23 cellular contexts compared by ENCODE assay signal in genomic region chr5:114316167-114316566, GRCh38. TPM values are rescaled to one million over a fixed set of nuclear protein-coding genes. Genes with fewer than 3 reads are reported as not detected.
DNase-seq lines count a peak whose midpoint lies in the region; ATAC-seq, FAIRE-seq and TF ChIP-seq lines count a peak whose summit lies in the region.
"Had no signal": no experiment of that assay in that cellular context is flagged by ENCODE, and none has a peak within 500 bp of the region (broad histone marks: within the 10 kb centered on the region; RNA-seq: fewer than 3 reads in every experiment).

No MANE protein-coding gene starts in this region.

- no peaks in the 10 kb centered on the region for H3K27me3 ChIP-seq in GM23338 (ENCODE audit: insufficient read depth)
- H3K27me3 ChIP-seq in H1 (replicated peaks in 1 of 4; ENCODE audit: control insufficient read depth in 3 of 4, extremely low read depth in 1 of 4, insufficient read depth in 3 of 4, low read length in 3 of 4), result no peaks in the 10 kb centered on the region
- H3K27me3 ChIP-seq in neural progenitor cell, result no peaks in the 10 kb centered on the region

- H3K9ac ChIP-seq in H1 (replicated peaks in 1 of 4; ENCODE audit: extremely low read depth in 1 of 4, low read depth in 3 of 4, low read length in 3 of 4), result no peak overlapping the region
- no peak overlapping the region for H3K9ac ChIP-seq in neural progenitor cell

- no peaks in the 10 kb centered on the region for H3K79me2 ChIP-seq in GM23338 (replicated peaks; ENCODE audit: insufficient read depth)
- no peaks in the 10 kb centered on the region for H3K79me2 ChIP-seq in H1 (ENCODE audit: control insufficient read depth in 1 of 2, insufficient read depth in 2 of 2, low read length in 2 of 2)
- no peaks in the 10 kb centered on the region for H3K79me2 ChIP-seq in neural progenitor cell (ENCODE audit: low read depth)

- H3K9me3 Mint-ChIP-seq in GM23338 (no peaks in the 10 kb centered on the region), neural progenitor cell (no peaks in the 10 kb centered on the region), type B pancreatic cell (peaks cover 2% of the 10 kb centered on the region)
- H3K9me3 Mint-ChIP-seq: CD14-positive monocyte had no signal

- H3K4me3 ChIP-seq in GM23338, result no peak overlapping the region
- no peak overlapping the region for H3K4me3 ChIP-seq in Jurkat, Clone E6-1 (ENCODE audit: low read length)
- no peak overlapping the region for H3K4me3 ChIP-seq in H1 (ENCODE audit: extremely low read depth in 1 of 4, insufficient read depth in 2 of 4, low read depth in 3 of 4, low read length in 4 of 4)
- no peak overlapping the region for H3K4me3 ChIP-seq in neural progenitor cell
- H3K4me3 ChIP-seq: PC-9 had no signal

- 47% methylated on average over 4 of the region's 4 CpGs; no CpG with 5 or more reads in 1 of the 2 experiments for WGBS in H1 (ENCODE audit: extremely low coverage in 1 of 2, insufficient coverage in 1 of 2, insufficient read length in 1 of 2, insufficient replicate concordance in 2 of 2, low coverage in 1 of 2, low lambda C conversion rate in 2 of 2, missing lambda C conversion rate in 1 of 2), 2 experiments

- no peaks in the 10 kb centered on the region for H3K9me3 ChIP-seq in H1 (ENCODE audit: insufficient read depth in 2 of 2, low read depth in 1 of 2, low read length in 1 of 2)
- no peaks in the 10 kb centered on the region for H3K9me3 ChIP-seq in neural progenitor cell (ENCODE audit: low read depth)

- no peaks in the 10 kb centered on the region for H3K36me3 ChIP-seq in GM23338 (ENCODE audit: insufficient read depth)
- no peaks in the 10 kb centered on the region for H3K36me3 ChIP-seq in H1 (ENCODE audit: control insufficient read depth in 2 of 4, insufficient read depth in 4 of 4, low read length in 3 of 4)
- no peaks in the 10 kb centered on the region for H3K36me3 ChIP-seq in neural progenitor cell

- H3K14ac ChIP-seq in H1 (ENCODE audit: insufficient read length), result no peak overlapping the region

- H4K5ac ChIP-seq in H1 (ENCODE audit: insufficient read length, low read depth, low read length), result no peak overlapping the region

- H2AK5ac ChIP-seq in H1 (ENCODE audit: low read depth, low read length), result no peak overlapping the region

- FAIRE-seq in H1 (lab: Jason Lieb, UNC), result no peak
- FAIRE-seq: GM12892, GM18507, H54 had no signal

- H3K23me2 ChIP-seq in H1 (ENCODE audit: low read depth, low read length), result no peaks in the 10 kb centered on the region

- H3K9me2 ChIP-seq in GM23338 (ENCODE audit: insufficient read depth), result peaks cover 4% of the 10 kb centered on the region; the same call in 1 of the 2 replicates

- no peak overlapping the region for H2BK12ac ChIP-seq in H1 (ENCODE audit: low read depth, low read length)

- DNase-seq in GM23338 (ENCODE audit: low spot score) (peak; percentile 28), H1 (ENCODE audit: low read depth in 1 of 2, low spot score in 2 of 2) (no peak), neural progenitor cell (ENCODE audit: low spot score) (peak; percentile 40), head of caudate nucleus (no peak), type B pancreatic cell (ENCODE audit: extremely low spot score, unreplicated experiment) (no peak)
- DNase-seq in Jurkat, Clone E6-1 (ENCODE audit: low read depth, low spot score), result peak; percentile 1
- DNase-seq: ACHN, DMS153, KG1, NCI-H1417, NCI-H187, NCI-H2107, NCI-H510A, NCI-H774, PC-9 had no signal

- H3K4me3 Mint-ChIP-seq in GM23338 (no peak overlapping the region), neural progenitor cell (no peak overlapping the region), type B pancreatic cell (no peak overlapping the region)
- H3K4me3 Mint-ChIP-seq: CD14-positive monocyte had no signal

- H2BK15ac ChIP-seq in H1 (ENCODE audit: low read length), result no peak overlapping the region

- H3K4me1 Mint-ChIP-seq in GM23338 (peaks cover 27% of the 10 kb centered on the region), neural progenitor cell (peaks cover 29% of the 10 kb centered on the region), type B pancreatic cell (ENCODE audit: unreplicated experiment) (peaks cover 4% of the 10 kb centered on the region)
- H3K4me1 Mint-ChIP-seq: CD14-positive monocyte had no signal

- H4K8ac ChIP-seq in H1 (ENCODE audit: extremely low read depth, insufficient read depth, low read length), result no peak overlapping the region

- no peaks in the 10 kb centered on the region for H3K27me3 Mint-ChIP-seq in GM23338 (ENCODE audit: insufficient read depth, low read depth, poor library complexity)
- H3K27me3 Mint-ChIP-seq in neural progenitor cell (ENCODE audit: insufficient read depth, low read depth), result no peaks in the 10 kb centered on the region
- peaks cover 3% of the 10 kb centered on the region for H3K27me3 Mint-ChIP-seq in type B pancreatic cell

- no peak overlapping the region for H2BK5ac ChIP-seq in H1 (ENCODE audit: low read depth, low read length)

- no peak overlapping the region for H2BK20ac ChIP-seq in H1 (ENCODE audit: low read length)

- TF ChIP-seq POLR2A in H1 (IDR thresholded peaks at IDR 0.05; ENCODE audit: control extremely low read depth in 1 of 2, low read depth in 2 of 2, low read length in 2 of 2), result no peak

- TF ChIP-seq EP300 in H1 (IDR thresholded peaks at IDR 0.05; ENCODE audit: borderline replicate concordance in 1 of 2, low read depth in 2 of 2, low read length in 2 of 2), result no peak

- POLR2A ChIA-PET in H1 (lab: Charles Lee; ENCODE audit: partially characterized antibody), result no interaction called here

- H3F3A ChIP-seq in GM23338 (replicated peaks; ENCODE audit: low read depth), result no peaks in the 10 kb centered on the region
- peaks cover 9% of the 10 kb centered on the region for H3F3A ChIP-seq in neural progenitor cell (ENCODE audit: low read depth)

- H2AFZ ChIP-seq in GM23338 (peak overlapping the region; percentile 56; the same call in 1 of the 2 replicates), H1 (ENCODE audit: low read length) (0 out of 2 replicates have a peak overlapping the region, but pooled peaks have one; percentile 18), neural progenitor cell (replicated peaks) (peak overlapping the region; percentile 81)
- H2AFZ ChIP-seq: PC-9 had no signal

- peak; percentile 28; the same call in 2 of the 3 replicates for ATAC-seq in GM23338
- ATAC-seq in GM21528 (IDR thresholded peaks at IDR 0.05; ENCODE audit: low FRiP score, unreplicated experiment), result no peak
- no peak for ATAC-seq in HG03520 (IDR thresholded peaks at IDR 0.05; ENCODE audit: unreplicated experiment)

- H4K20me1 ChIP-seq in GM23338 (replicated peaks; ENCODE audit: insufficient read depth) (no peaks in the 10 kb centered on the region), H1 (replicated peaks in 1 of 2; ENCODE audit: control insufficient read depth in 1 of 2, insufficient read depth in 2 of 2, low read length in 2 of 2) (no peaks in the 10 kb centered on the region), neural progenitor cell (ENCODE audit: low read depth) (no peaks in the 10 kb centered on the region)

- H3K18ac ChIP-seq in H1 (ENCODE audit: extremely low read depth, low read length), result no peak overlapping the region

- no peak overlapping the region for H3K56ac ChIP-seq in H1 (replicated peaks; ENCODE audit: insufficient read length, low read depth, low read length)

- H3K4me1 ChIP-seq in GM23338 (ENCODE audit: insufficient read depth) (peaks cover 11% of the 10 kb centered on the region), H1 (replicated peaks in 1 of 4; ENCODE audit: control insufficient read depth in 3 of 4, insufficient read depth in 4 of 4, low read length in 3 of 4) (peaks cover 0 to 10% (median 3%) of the 10 kb centered on the region in 4 experiments; a peak in 4 of 7 replicates), neural progenitor cell (peaks cover 24% of the 10 kb centered on the region)

- no peak overlapping the region for H3K23ac ChIP-seq in H1 (ENCODE audit: insufficient read length)

- H3K4ac ChIP-seq in H1 (replicated peaks; ENCODE audit: insufficient read length, low read depth, low read length), result no peak overlapping the region

- no peak overlapping the region for H2BK120ac ChIP-seq in H1 (replicated peaks; ENCODE audit: low read depth, low read length)

- H3K36me3 Mint-ChIP-seq in GM23338 (ENCODE audit: low read depth), result no peaks in the 10 kb centered on the region
- H3K36me3 Mint-ChIP-seq in neural progenitor cell, result no peaks in the 10 kb centered on the region
- no peaks in the 10 kb centered on the region for H3K36me3 Mint-ChIP-seq in type B pancreatic cell
- H3K36me3 Mint-ChIP-seq: CD14-positive monocyte had no signal

- TF ChIP-seq RAD21 in H1 (IDR thresholded peaks at IDR 0.05 in 1 of 2, conservative IDR thresholded peaks at IDR 0.05 in 1 of 2; ENCODE audit: low read depth in 2 of 2, low read length in 2 of 2), result peak; percentile 52 to 59

- no peak overlapping the region for H3K4me2 ChIP-seq in GM23338
- H3K4me2 ChIP-seq in H1 (ENCODE audit: insufficient read depth in 1 of 2, low read depth in 2 of 2, low read length in 2 of 2), result no peak overlapping the region
- H3K4me2 ChIP-seq in neural progenitor cell, result no peak overlapping the region
- H3K4me2 ChIP-seq: PC-9 had no signal

- H3K27ac Mint-ChIP-seq in GM23338 (no peak overlapping the region), neural progenitor cell (no peak overlapping the region), type B pancreatic cell (no peak overlapping the region)
- H3K27ac Mint-ChIP-seq: CD14-positive monocyte had no signal

- no peaks in the 10 kb centered on the region for H3K79me1 ChIP-seq in H1 (ENCODE audit: low read depth, low read length)

- no peak overlapping the region for H4K91ac ChIP-seq in H1 (replicated peaks; ENCODE audit: insufficient read length, low read length)

- intact Hi-C loops in head of caudate nucleus (cut with DNase I), result no loop called here

- CTCF ChIA-PET in H1 (lab: Charles Lee; ENCODE audit: partially characterized antibody), result interaction anchor here (0.7 to 2.5 kb wide), 17 partner anchors 8 to 618 kb away, joined by 3 to 12 read pairs (median 4); no protein-coding TSS in a partner anchor

- no peak overlapping the region for H3K27ac ChIP-seq in GM23338 (ENCODE audit: low read depth)
- H3K27ac ChIP-seq in H1 (ENCODE audit: low read depth, low read length), result no peak overlapping the region
- H3K27ac ChIP-seq in neural progenitor cell, result no peak overlapping the region
- H3K27ac ChIP-seq: PC-9, RWPE1 had no signal

- TF ChIP-seq CTCF in GM23338 (conservative IDR thresholded peaks at IDR 0.05; ENCODE audit: low read depth in 2 of 2) (peak; percentile 35 to 53), H1 (IDR thresholded peaks at IDR 0.05; ENCODE audit: control extremely low read depth in 1 of 3, insufficient read depth in 1 of 3, low read depth in 1 of 3, low read length in 3 of 3) (peak in 2 of 3 experiments; percentile 26 to 34; a peak in 2 of 4 replicates), neural progenitor cell (IDR thresholded peaks at IDR 0.05) (peak; percentile 44), type B pancreatic cell (conservative IDR thresholded peaks at IDR 0.05) (no peak)

RNA-seq across cellular contexts. Expression of gene KCNN2, which starts 45.7 kb away (rescaled TPM):
- total RNA-seq in GM23338 (2014; rRNA removed; shearing (Covaris generic)), result 14.7 and 24.7 TPM in 2 replicates
- 12.9 and 15.9 TPM in 2 replicates for polyA plus RNA-seq in GM23338 (2016; fragmentation: Nextera tagmentation; extraction: Ambion mirVana)
- 2.3 TPM for polyA plus RNA-seq in Jurkat, Clone E6-1 (2012; ENCODE audit: insufficient read depth, insufficient read length)
- total RNA-seq in H1 (2021; fragmentation: NEBNext Ultra II Directional; extraction: Animal tissue kit (Norgen Biotek cat#: 25700)), result 18.6 and 19.4 TPM in 2 replicates
- 13.1 and 13.6 TPM in 2 replicates for polyA plus RNA-seq in H1 (2011; rRNA removed)
- 8.4 TPM for polyA plus RNA-seq in H1 (2011; cell fraction: cytosol; rRNA removed)
- polyA plus RNA-seq in H1 (2011; cell fraction: nucleus; rRNA removed), result 14.7 TPM
- 13.0 to 17.1 TPM (median 14.4 TPM) in 4 replicates for polyA plus RNA-seq in H1 (2012, experiment 1 of 2)
- 14.0 TPM for polyA plus RNA-seq in H1 (2012, experiment 2 of 2)
- 18.0 TPM for polyA plus RNA-seq in H1 (2013, experiment 1 of 2)
- 18.6 TPM for polyA plus RNA-seq in H1 (2013, experiment 2 of 2)
- 32.0 and 35.1 TPM in 2 replicates for polyA minus RNA-seq in H1 (2011; rRNA and poly(A)+ RNA removed)
- polyA minus RNA-seq in H1 (2011; cell fraction: cytosol; rRNA and poly(A)+ RNA removed), result 15.5 TPM
- polyA minus RNA-seq in H1 (2011; cell fraction: nucleus; rRNA and poly(A)+ RNA removed), result 67.7 TPM
- total RNA-seq in neural progenitor cell (ENCODE audit: low replicate concordance), result 5.2 and 6.2 TPM in 2 replicates
- 12.5 and 15.4 TPM in 2 replicates for total RNA-seq in type B pancreatic cell (ENCODE audit: low replicate concordance)
- total RNA-seq: PC-9; T-helper 1 cell treated with Interleukin-12 subunit alpha and Interleukin-12 subunit beta and Interleukin-4 antibody, amounts not matched to agents 30 ng/mL and 1 ng/mL, for 36 hours had no signal
- polyA plus RNA-seq: CD14-positive monocyte had no signal

Comparison
In these comparisons a context has a peak if more than half of its experiments do, and no peak if none do; other contexts are left out.
1. DNase-seq: peak in GM23338 (single experiment), Jurkat, Clone E6-1 (single experiment) and neural progenitor cell (single experiment); none in H1 (0 of 2), head of caudate nucleus (0 of 42) and type B pancreatic cell (single experiment).
2. H2AFZ ChIP-seq: peak in every context shown above with its lines; median percentile 81 in neural progenitor cell; 56 in GM23338; 18 in H1.